In the genomic region with DNA sequence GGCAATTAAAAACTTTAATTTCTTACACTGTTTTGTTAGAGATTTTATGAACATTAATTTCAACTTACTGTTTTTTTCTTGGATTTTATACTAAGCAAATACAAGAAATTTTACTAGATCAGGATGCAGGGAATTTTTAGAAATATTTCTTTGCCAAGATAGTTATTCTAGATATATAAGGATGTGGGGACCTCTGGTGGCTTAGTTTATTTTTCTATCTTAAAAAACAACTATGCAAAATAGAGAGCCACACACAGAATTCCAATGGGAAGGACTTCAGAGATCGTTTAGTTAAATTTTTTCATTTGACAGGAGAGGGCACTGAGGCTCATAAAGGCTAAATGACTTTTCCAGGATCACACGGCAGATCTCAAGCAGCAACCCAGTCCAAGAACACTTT, we compare ENCODE assay signal across 10 cellular contexts. TPM values are rescaled to one million over a fixed set of nuclear protein-coding genes. Genes with fewer than 3 reads are reported as not detected.
DNase-seq lines count a peak whose midpoint lies in the region; ATAC-seq, FAIRE-seq and TF ChIP-seq lines count a peak whose summit lies in the region.
"Had no signal": no experiment of that assay in that cellular context is flagged by ENCODE, and none has a peak within 500 bp of the region (broad histone marks: within the 10 kb centered on the region; RNA-seq: fewer than 3 reads in every experiment).

No MANE protein-coding gene starts in this region.

- H3K27ac ChIP-seq in HCT116 (ENCODE audit: low read depth, low read length), result no peak overlapping the region
- H3K27ac ChIP-seq in RWPE2 (ENCODE audit: poor library complexity, severe bottlenecking), result no peak overlapping the region

- no TSS peak for BruUV-seq in HCT116 (replicated peaks; lab: Mats Ljungman, UMichigan)

- peak; percentile 61 for TF ChIP-seq RAD21 in HCT116 (IDR thresholded peaks at IDR 0.05; ENCODE audit: low read depth)

- intact Hi-C loops in HCT116 (cut with micrococcal nuclease), result loop anchor here (1.0 to 5.0 kb wide), 4 partner anchors 49 to 299 kb away; no protein-coding TSS in a partner anchor
- intact Hi-C loops in sciatic nerve (cut with DNase I), result no loop called here
- intact Hi-C loops in mucosa of descending colon (cut with DNase I, micrococcal nuclease), result loop anchor here (10.0 kb wide), 2 partner anchors 79 to 161 kb away; no protein-coding TSS in a partner anchor

- TF ChIP-seq POLR2A in HCT116 (IDR thresholded peaks at IDR 0.05; ENCODE audit: borderline replicate concordance, extremely low read depth, insufficient read depth, insufficient read length), result no peak

- no peak overlapping the region for H3K4me3 ChIP-seq in HCT116 (replicated peaks in 1 of 2; ENCODE audit: low read depth in 1 of 2, low read length in 2 of 2)
- no peak overlapping the region for H3K4me3 ChIP-seq in RWPE2 (ENCODE audit: severe bottlenecking)
- no peak overlapping the region for H3K4me3 ChIP-seq in mucosa of descending colon
- H3K4me3 ChIP-seq: lung, MG63 had no signal

- no peak overlapping the region for H3K4me2 ChIP-seq in HCT116 (ENCODE audit: low read length)

- DNase-seq in HCT116 (ENCODE audit: low read depth, low spot score) (no peak), RWPE2 (ENCODE audit: low spot score) (no peak), frontal cortex (ENCODE audit: low spot score in 2 of 2) (peak; percentile 4 to 6), sciatic nerve (ENCODE audit: low spot score) (no peak), activated gamma-delta T cell treated with Interleukin-2 at 50 U/mL for 16 hours (no peak), mucosa of descending colon (no peak), iPS-NIHi11 (ENCODE audit: low spot score) (no peak)
- DNase-seq in stimulated activated CD4-positive, alpha-beta T cell treated with anti-CD3 and anti-CD28 coated beads, Interleukin-2, amount 100 ng/mL, for 48 hours, result no peak
- DNase-seq: MG63 had no signal

- POLR2A ChIA-PET in HCT116 (lab: Charles Lee), result no interaction called here

- no peaks in the 10 kb centered on the region for H3K9me2 ChIP-seq in HCT116 (ENCODE audit: insufficient read depth)

- TF ChIP-seq CTCF in HCT116 (IDR thresholded peaks at IDR 0.05 in 2 of 3, conservative IDR thresholded peaks at IDR 0.05 in 1 of 3; ENCODE audit: borderline replicate concordance in 1 of 3, insufficient read depth in 1 of 3, low read depth in 2 of 3, low read length in 2 of 3) (peak in 2 of 3 experiments; percentile 33 to 82; a peak in 4 of 6 replicates), RWPE2 (IDR thresholded peaks at IDR 0.05; ENCODE audit: poor library complexity, severe bottlenecking) (peak; percentile 62), mucosa of descending colon (IDR thresholded peaks at IDR 0.05) (no peak)

- H3K36me3 ChIP-seq in HCT116 (ENCODE audit: control insufficient read depth in 1 of 2, insufficient read depth in 2 of 2, low read length in 2 of 2) (no peaks in the 10 kb centered on the region; a peak in 1 of 4 replicates), RWPE2 (ENCODE audit: low read depth) (peaks cover 24% of the 10 kb centered on the region; the same call in 1 of the 2 replicates), mucosa of descending colon (ENCODE audit: low read depth) (no peaks in the 10 kb centered on the region)
- H3K36me3 ChIP-seq: MG63 had no signal

- H3K4me1 ChIP-seq in HCT116 (ENCODE audit: control insufficient read depth in 1 of 2, insufficient read depth in 2 of 2, low read length in 2 of 2), result peaks cover 0 to 5% of the 10 kb centered on the region in 2 experiments; a peak in 1 of 4 replicates
- peaks cover 3% of the 10 kb centered on the region for H3K4me1 ChIP-seq in RWPE2 (ENCODE audit: insufficient read depth, poor library complexity, severe bottlenecking)
- H3K4me1 ChIP-seq in mucosa of descending colon (ENCODE audit: low read depth), result no peaks in the 10 kb centered on the region

- RAD21 ChIA-PET in HCT116 (lab: Charles Lee; ENCODE audit: low non-redundant PET in 1 of 2, low total read pairs in 2 of 2, uncharacterized antibody in 2 of 2, unreplicated experiment in 2 of 2), result interaction anchor here in 1 of 2 experiments (2.7 kb wide), 1 partner anchor 79 kb away, joined by 10 read pairs; no protein-coding TSS in a partner anchor

- H3K27me3 ChIP-seq in HCT116 (ENCODE audit: insufficient read depth, low read length) (no peaks in the 10 kb centered on the region), RWPE2 (ENCODE audit: insufficient read depth, poor library complexity, severe bottlenecking) (no peaks in the 10 kb centered on the region)
- H3K27me3 ChIP-seq: MG63 had no signal

- ATAC-seq in HCT116 (no peak; the same call in 1 of the 2 replicates), RWPE2 (ENCODE audit: low read depth) (peak; percentile 63), sciatic nerve (peak; percentile 59), mucosa of descending colon (no peak)

- H4K20me1 ChIP-seq in HCT116 (ENCODE audit: insufficient read depth), result no peaks in the 10 kb centered on the region

- H3K9me3 ChIP-seq in HCT116 (ENCODE audit: control insufficient read depth in 1 of 2, insufficient read depth in 1 of 2, low read depth in 1 of 2, low read length in 2 of 2) (no peaks in the 10 kb centered on the region), RWPE2 (ENCODE audit: severe bottlenecking) (no peaks in the 10 kb centered on the region), mucosa of descending colon (no peaks in the 10 kb centered on the region)
- H3K9me3 ChIP-seq: MG63 had no signal

- no peak overlapping the region for H2AFZ ChIP-seq in HCT116 (ENCODE audit: low read depth, low read length, poor library complexity, severe bottlenecking)

- CTCF ChIA-PET in HCT116 (lab: Charles Lee), result interaction anchor here (0.7 to 3.7 kb wide), 5 partner anchors 41 to 158 kb away, joined by 3 to 45 read pairs (median 4); no protein-coding TSS in a partner anchor

- H3K9ac ChIP-seq in HCT116 (ENCODE audit: low read length), result no peak overlapping the region

- H3K79me2 ChIP-seq in HCT116 (ENCODE audit: insufficient read depth, low read length), result no peaks in the 10 kb centered on the region

- FAIRE-seq in frontal cortex (lab: Jason Lieb, UNC), result peak; percentile 98

TF ChIP-seq in HCT116, 20 proteins besides CTCF, POLR2A, EP300 and RAD21 (continues in another document):
- no peak for TF ChIP-seq EZH2phosphoT487 (IDR thresholded peaks at IDR 0.05; ENCODE audit: borderline replicate concordance)
- TF ChIP-seq CBX3 (IDR thresholded peaks at IDR 0.05; ENCODE audit: low read depth), result no peak
- TF ChIP-seq TCF7L2 (IDR thresholded peaks at IDR 0.05; ENCODE audit: borderline replicate concordance, extremely low read depth, insufficient read depth, insufficient read length), result no peak
- no peak for TF ChIP-seq SRF (IDR thresholded peaks at IDR 0.05; ENCODE audit: low read depth)
- TF ChIP-seq REST (IDR thresholded peaks at IDR 0.05; ENCODE audit: low read depth), result no peak
- no peak for TF ChIP-seq SP1 (IDR thresholded peaks at IDR 0.05; ENCODE audit: low read depth)
- no peak for TF ChIP-seq ZFX (IDR thresholded peaks at IDR 0.05)
- no peak for TF ChIP-seq SIN3A (IDR thresholded peaks at IDR 0.05; ENCODE audit: low read depth)
- TF ChIP-seq CEBPB (IDR thresholded peaks at IDR 0.05; ENCODE audit: low read depth), result no peak
- no peak for TF ChIP-seq FOSL1 (IDR thresholded peaks at IDR 0.05; ENCODE audit: low read depth)
- TF ChIP-seq ELF1 (IDR thresholded peaks at IDR 0.05; ENCODE audit: borderline replicate concordance, low read depth), result no peak
- no peak for TF ChIP-seq EZH2 (IDR thresholded peaks at IDR 0.05)

RNA-seq across cellular contexts. Expression of gene CAPNS2, which starts 23.0 kb away (rescaled TPM):
- total RNA-seq in HCT116 (2021; ENCODE audit: unreplicated experiment) (not detected), frontal cortex (not detected), sciatic nerve (2.5 TPM), mucosa of descending colon (under 1 TPM; 0.41 to 0.60 (median 0.51) TPM)
- 0.09 TPM in 1 of 2 replicates, not detected in the other for polyA plus RNA-seq in HCT116 (2012)

RNA-seq across cellular contexts. Expression of gene LPCAT2, which starts 34.6 kb away (rescaled TPM):
- 13.1 TPM for total RNA-seq in HCT116 (2021; ENCODE audit: unreplicated experiment)
- 5.0 and 5.8 TPM in 2 replicates for polyA plus RNA-seq in HCT116 (2012)
- 2.4 TPM for total RNA-seq in frontal cortex
- 54.0 TPM for total RNA-seq in sciatic nerve
- 10 to 100 TPM; 11.3 to 22.1 (median 13.8) TPM for total RNA-seq in mucosa of descending colon

Comparison
In these comparisons a context has a peak if more than half of its experiments do, and no peak if none do; other contexts are left out.
1. ATAC-seq: peak in RWPE2 (single experiment) and sciatic nerve (single experiment); none in HCT116 (single experiment) and mucosa of descending colon (single experiment).
2. DNase-seq: peak in frontal cortex (2 of 2); none in HCT116 (single experiment), RWPE2 (single experiment), sciatic nerve (single experiment), activated gamma-delta T cell treated with Interleukin-2 at 50 U/mL for 16 hours (single experiment), mucosa of descending colon (0 of 3), iPS-NIHi11 (single experiment) and stimulated activated CD4-positive, alpha-beta T cell treated with anti-CD3 and anti-CD28 coated beads, Interleukin-2, amount 100 ng/mL, for 48 hours (0 of 2).